28 cellular contexts compared by ENCODE assay signal in genomic region chr9:83721509-83721908, GRCh38.
"Had no signal": no experiment of that assay in that cellular context is flagged by ENCODE, and none has a peak within 500 bp of the region (broad histone marks: within the 10 kb centered on the region; RNA-seq: fewer than 3 reads in every experiment).

No MANE protein-coding gene starts in this region.

- H3K36me3 Mint-ChIP-seq: T-cell had no signal

- H3K4me1 ChIP-seq: SJSA1 had no signal

- H3K27ac Mint-ChIP-seq: T-cell had no signal

- H3K27me3 ChIP-seq: SJSA1 had no signal

- H2AFZ ChIP-seq: PC-9 had no signal

- H3K4me3 Mint-ChIP-seq: T-cell had no signal

- DNase-seq: Karpas-422, MM.1S, MV-4-11, NCI-H1092, NCI-H1105, NCI-H1417 treated with DMSO at 0.1 percent for 48 hours, NCI-H1436 treated with DMSO at 0.1 percent for 48 hours, NCI-H1694 treated with DMSO at 0.1 percent for 48 hours, NCI-H187 treated with DMSO at 0.1 percent for 48 hours, NCI-H2029, NCI-H2081, NCI-H2171 treated with DMSO at 0.1 percent for 48 hours, NCI-H226, NCI-H446 treated with DMSO at 0.1 percent for 48 hours, NCI-H510A, NCI-H524, NCI-H526, NCI-H69, NCI-H748 treated with DMSO at 0.1 percent for 48 hours, NCI-H82, PC-9, SHP77, SK-N-SH, T-cell had no signal

- H3K4me1 Mint-ChIP-seq: T-cell had no signal

- H3K4me2 ChIP-seq: PC-9, SK-N-SH had no signal

- H3K27ac ChIP-seq: PC-9, RWPE1, SJSA1 had no signal

- H3K9ac ChIP-seq: SK-N-SH had no signal

- ATAC-seq: Panc1, Right ventricle myocardium inferior, T-cell had no signal

- H3K9me3 ChIP-seq: SJSA1, SK-N-SH had no signal
